In the genomic region with DNA sequence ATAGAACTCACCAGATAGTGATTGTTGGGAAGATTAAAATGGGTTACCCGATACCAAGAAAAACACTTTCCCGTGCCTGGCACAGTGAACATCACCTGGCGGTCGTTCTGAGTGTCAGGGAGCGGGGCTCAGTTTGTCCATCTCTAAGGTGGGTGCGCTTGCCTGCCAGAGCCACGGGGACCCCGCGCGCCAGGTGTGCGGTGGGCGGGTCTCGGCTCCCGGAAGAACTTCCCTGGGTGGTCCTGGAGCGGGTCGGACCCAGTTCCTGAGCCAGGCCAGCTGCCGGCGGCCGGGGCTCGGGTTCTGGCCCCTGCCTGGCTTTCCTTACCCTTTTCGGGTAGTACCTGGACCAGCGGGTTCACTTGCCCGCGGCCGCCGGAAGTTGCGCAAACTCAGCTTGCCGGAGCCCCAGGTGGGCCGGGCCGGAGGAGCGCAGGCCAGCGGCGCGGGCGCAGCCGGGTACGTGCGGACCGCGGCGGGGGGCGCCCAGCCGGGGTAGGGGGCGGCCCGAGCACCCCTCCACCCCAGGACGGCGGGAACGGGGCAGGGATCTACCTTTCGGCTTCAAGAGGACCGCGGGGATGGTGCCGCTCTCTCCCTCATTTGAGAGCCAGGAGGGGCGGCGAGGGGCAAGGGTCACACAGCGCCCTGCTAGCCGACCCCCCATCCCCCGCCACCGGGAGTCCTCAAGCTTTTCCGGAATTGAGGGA, we compare ENCODE assay signal across 8 cellular contexts. TPM values are rescaled to one million over a fixed set of nuclear protein-coding genes. Genes with fewer than 3 reads are reported as not detected.
A peak's percentile ranks its signal among the peaks of the same experiment; 100 is the strongest.
DNase-seq lines count a peak whose midpoint lies in the region; ATAC-seq and TF ChIP-seq lines count a peak whose summit lies in the region.

No MANE protein-coding gene starts in this region.

- H3K9me3 ChIP-seq in thymus (ENCODE audit: control insufficient read depth): no peaks in the 10 kb centered on the region

- H3K4me3 Mint-ChIP-seq in activated T-cell treated with anti-CD3 and anti-CD28 coated beads, Interleukin-2, amount 50 U/mL, for 4 hours: peak overlapping the region; percentile 60

- H3K4me3 ChIP-seq in kidney epithelial cell (ENCODE audit: low read depth, low read length) (peak overlapping the region; percentile 54), thymus (ENCODE audit: low read length) (peak overlapping the region; percentile 34)

- H3K4me1 ChIP-seq in thymus (ENCODE audit: control insufficient read depth, insufficient read depth, low read length): peaks cover 28% of the 10 kb centered on the region

- no peaks in the 10 kb centered on the region for H3K9me3 Mint-ChIP-seq in activated T-cell treated with anti-CD3 and anti-CD28 coated beads, Interleukin-2, amount 50 U/mL, for 4 hours

- no peak for DNase-seq in activated T-cell treated with anti-CD3 and anti-CD28 coated beads, Interleukin-2, amount 50 U/mL, for 4 hours
- DNase-seq in activated T-cell treated with anti-CD3 and anti-CD28 coated beads, Interleukin-2, amount 50 U/mL, for 1 hour: no peak
- DNase-seq in amniotic epithelial cell (ENCODE audit: low read depth) (peak; percentile 15), kidney epithelial cell (ENCODE audit: low read depth) (no peak), Ammon's horn (ENCODE audit: low spot score) (no peak)

- no peak overlapping the region for H3K27ac ChIP-seq in thymus (ENCODE audit: low read depth)

- H3K36me3 ChIP-seq in kidney epithelial cell (ENCODE audit: control insufficient read depth, insufficient read depth, low read length) (no peaks in the 10 kb centered on the region), thymus (ENCODE audit: control insufficient read depth, insufficient read depth) (peaks cover 3% of the 10 kb centered on the region)

- WGBS in thymus: 22% methylated on average over 59 of the region's 59 CpGs

- peaks cover 55% of the 10 kb centered on the region for H3K4me1 Mint-ChIP-seq in activated T-cell treated with anti-CD3 and anti-CD28 coated beads, Interleukin-2, amount 50 U/mL, for 4 hours (ENCODE audit: low read depth)

- no peaks in the 10 kb centered on the region for H3K27me3 Mint-ChIP-seq in activated T-cell treated with anti-CD3 and anti-CD28 coated beads, Interleukin-2, amount 50 U/mL, for 4 hours (ENCODE audit: low read depth)

- no peak for ATAC-seq in activated T-cell treated with anti-CD3 and anti-CD28 coated beads, Interleukin-2, amount 50 U/mL, for 4 hours
- ATAC-seq in GM21825 (IDR thresholded peaks at IDR 0.05; ENCODE audit: unreplicated experiment): no peak
- ATAC-seq in HG02642 (IDR thresholded peaks at IDR 0.05; ENCODE audit: poor library complexity, unreplicated experiment): no peak

- peaks cover 3% of the 10 kb centered on the region for H3K36me3 Mint-ChIP-seq in activated T-cell treated with anti-CD3 and anti-CD28 coated beads, Interleukin-2, amount 50 U/mL, for 4 hours (ENCODE audit: insufficient read depth)

- H3K27me3 ChIP-seq in kidney epithelial cell (ENCODE audit: control insufficient read depth, insufficient read depth, low read length) (peaks cover 16% of the 10 kb centered on the region), thymus (ENCODE audit: control insufficient read depth, insufficient read depth) (peaks cover 26% of the 10 kb centered on the region)

- no peak for TF ChIP-seq CTCF in kidney epithelial cell (IDR thresholded peaks at IDR 0.05; ENCODE audit: insufficient read depth, low read length, poor library complexity, severe bottlenecking)

RNA-seq across cellular contexts. Expression of gene FAM110A, which starts 7.5 kb away (rescaled TPM):
- total RNA-seq in activated T-cell treated with anti-CD3 and anti-CD28 coated beads, Interleukin-2, amount 50 U/mL, for 4 hours: 1 to 10 TPM; 6.8 to 8.9 (median 7.9) TPM
- 6.2 and 8.5 TPM in 2 replicates for total RNA-seq in kidney epithelial cell
- polyA plus RNA-seq in thymus: 15.2 TPM
